Comparison of ENCODE assay signal across 8 cellular contexts in genomic region chr2:201781583-201782051, GRCh38. TPM values are rescaled to one million over a fixed set of nuclear protein-coding genes. Genes with fewer than 3 reads are reported as not detected.
DNase-seq lines count a peak whose midpoint lies in the region; ATAC-seq and TF ChIP-seq lines count a peak whose summit lies in the region.

No MANE protein-coding gene starts in this region.

- ATAC-seq in GM23338 = no peak; the same call in 2 of the 3 replicates
- ATAC-seq in thoracic aorta (ENCODE audit: insufficient number of reproducible peaks, low FRiP score, low read depth) = peak; percentile 0
- no peak for ATAC-seq in HG03108 (IDR thresholded peaks at IDR 0.05; ENCODE audit: unreplicated experiment)

- H3K36me3 ChIP-seq in GM23338 (ENCODE audit: insufficient read depth) (no peaks in the 10 kb centered on the region), SJSA1 (peaks cover 4% of the 10 kb centered on the region), thoracic aorta (no peaks in the 10 kb centered on the region)

- no peak for DNase-seq in CD14-positive monocyte (ENCODE audit: low spot score)
- peak; percentile 25 for DNase-seq in GM23338 (ENCODE audit: low spot score)
- no peak for DNase-seq in SJSA1 (ENCODE audit: low read depth in 1 of 2, low spot score in 2 of 2)
- DNase-seq in dermis blood vessel endothelial cell = peak; percentile 31
- no peak for DNase-seq in mesothelial cell of epicardium (ENCODE audit: low spot score in 2 of 2, unreplicated experiment in 2 of 2)
- no peak for DNase-seq in thoracic aorta (ENCODE audit: low spot score)
- no peak for DNase-seq in SK-N-DZ (ENCODE audit: low spot score)

- H3K9me3 Mint-ChIP-seq in CD14-positive monocyte (no peaks in the 10 kb centered on the region), GM23338 (no peaks in the 10 kb centered on the region), mesothelial cell of epicardium (no peaks in the 10 kb centered on the region)

- H3K4me1 Mint-ChIP-seq in CD14-positive monocyte = peaks cover 24% of the 10 kb centered on the region
- H3K4me1 Mint-ChIP-seq in GM23338 = peaks cover 27% of the 10 kb centered on the region
- peaks cover 36% of the 10 kb centered on the region for H3K4me1 Mint-ChIP-seq in mesothelial cell of epicardium

- intact Hi-C loops in CD14-positive monocyte (cut with micrococcal nuclease) = loop anchor here in 1 of 2 donors (10.0 kb wide), 1 partner anchor 337 kb away; no protein-coding TSS in a partner anchor

- no peaks in the 10 kb centered on the region for H3K27me3 ChIP-seq in GM23338 (ENCODE audit: insufficient read depth)
- no peaks in the 10 kb centered on the region for H3K27me3 ChIP-seq in SJSA1 (replicated peaks)
- H3K27me3 ChIP-seq in thoracic aorta (replicated peaks; ENCODE audit: insufficient read depth) = no peaks in the 10 kb centered on the region

- H3F3A ChIP-seq in GM23338 (replicated peaks; ENCODE audit: low read depth) = peaks cover 5% of the 10 kb centered on the region; the same call in 1 of the 2 replicates

- H3K79me2 ChIP-seq in GM23338 (replicated peaks; ENCODE audit: insufficient read depth) = peaks cover 37% of the 10 kb centered on the region

- H3K27me3 Mint-ChIP-seq in CD14-positive monocyte (ENCODE audit: low read depth in 3 of 3) (peaks cover 0 to 9% (median 5%) of the 10 kb centered on the region in 3 donors), GM23338 (ENCODE audit: insufficient read depth, low read depth, poor library complexity) (no peaks in the 10 kb centered on the region), mesothelial cell of epicardium (ENCODE audit: low read depth) (peaks cover 3% of the 10 kb centered on the region)

- H2AFZ ChIP-seq in GM23338 = peak overlapping the region; percentile 96

- H3K27ac ChIP-seq in GM23338 (ENCODE audit: low read depth) (peak overlapping the region; percentile 96), SJSA1 (no peak overlapping the region), thoracic aorta (peak overlapping the region; percentile 84 to 85)

- peak overlapping the region; percentile 92 to 99 (median 97) for H3K27ac Mint-ChIP-seq in CD14-positive monocyte
- H3K27ac Mint-ChIP-seq in GM23338 = peak overlapping the region; percentile 96
- H3K27ac Mint-ChIP-seq in mesothelial cell of epicardium = peak overlapping the region; percentile 95

- no peak for TF ChIP-seq CTCF in CD14-positive monocyte (IDR thresholded peaks at IDR 0.05)
- no peak for TF ChIP-seq CTCF in GM23338 (conservative IDR thresholded peaks at IDR 0.05; ENCODE audit: low read depth in 2 of 2)
- no peak for TF ChIP-seq CTCF in mesothelial cell of epicardium (IDR thresholded peaks at IDR 0.05; ENCODE audit: unreplicated experiment)
- no peak for TF ChIP-seq CTCF in thoracic aorta (IDR thresholded peaks at IDR 0.05)

- H3K4me3 ChIP-seq in GM23338 = peak overlapping the region; percentile 94
- peak overlapping the region; percentile 85 for H3K4me3 ChIP-seq in SJSA1
- peak overlapping the region; percentile 91 for H3K4me3 ChIP-seq in thoracic aorta

- no peaks in the 10 kb centered on the region for H4K20me1 ChIP-seq in GM23338 (replicated peaks; ENCODE audit: insufficient read depth)

- peak overlapping the region; percentile 95 for H3K4me2 ChIP-seq in GM23338

- no peaks in the 10 kb centered on the region for H3K9me2 ChIP-seq in GM23338 (ENCODE audit: insufficient read depth)

- H3K9me3 ChIP-seq in SJSA1 (replicated peaks) (no peaks in the 10 kb centered on the region), thoracic aorta (no peaks in the 10 kb centered on the region)

- H3K4me1 ChIP-seq in GM23338 (ENCODE audit: insufficient read depth) (peaks cover 18% of the 10 kb centered on the region), SJSA1 (replicated peaks) (peaks cover 16% of the 10 kb centered on the region), thoracic aorta (ENCODE audit: control insufficient read depth in 1 of 2, low read depth in 2 of 2) (peaks cover 6 to 31% of the 10 kb centered on the region in 2 donors)

- H3K36me3 Mint-ChIP-seq in CD14-positive monocyte (no peaks in the 10 kb centered on the region), GM23338 (ENCODE audit: low read depth) (no peaks in the 10 kb centered on the region), mesothelial cell of epicardium (no peaks in the 10 kb centered on the region)

- peak overlapping the region; percentile 96 to 98 for H3K4me3 Mint-ChIP-seq in CD14-positive monocyte
- peak overlapping the region; percentile 84 for H3K4me3 Mint-ChIP-seq in GM23338
- H3K4me3 Mint-ChIP-seq in mesothelial cell of epicardium = peak overlapping the region; percentile 92

TF ChIP-seq in GM23338, 12 proteins besides CTCF, POLR2A, EP300 and RAD21:
- TF ChIP-seq ETS1 (IDR thresholded peaks at IDR 0.05) (no peak), POLR2AphosphoS5 (IDR thresholded peaks at IDR 0.05; ENCODE audit: low read depth) (peak; percentile 40), CREB1 (CRISPR knock-in tag; IDR thresholded peaks at IDR 0.05; ENCODE audit: low read depth) (0 out of 2 replicates have a peak, but pooled peaks have one; percentile 13)

RNA-seq across cellular contexts. Expression of gene ALS2, which starts 0.9 kb away (rescaled TPM):
- polyA plus RNA-seq in CD14-positive monocyte (1 to 10 TPM; 2.6 to 3.1 TPM), GM23338 (2016; fragmentation: Nextera tagmentation; extraction: Ambion mirVana) (9.6 and 9.9 TPM in 2 replicates)
- 35.3 and 43.3 TPM in 2 replicates for total RNA-seq in GM23338 (2014; rRNA removed; shearing (Covaris generic))
- 15.8 and 28.2 TPM in 2 replicates for total RNA-seq in SJSA1 (2014; rRNA removed; shearing (Covaris generic))
- total RNA-seq in dermis blood vessel endothelial cell (33.4 and 38.1 TPM in 2 replicates), mesothelial cell of epicardium (36.1 to 40.8 TPM (median 36.5 TPM) in 3 replicates), thoracic aorta (10 to 100 TPM; 34.5 to 45.1 TPM)
- polyA plus RNA-seq in SK-N-DZ (2014; cell fraction: cytosol; rRNA removed) = 11.4 and 12.3 TPM in 2 replicates
- 14.3 and 16.6 TPM in 2 replicates for polyA plus RNA-seq in SK-N-DZ (2014; cell fraction: nucleus; rRNA removed)

RNA-seq across cellular contexts. Expression of gene CDK15, which starts 24.7 kb away (rescaled TPM):
- polyA plus RNA-seq in CD14-positive monocyte (not detected), GM23338 (2016; fragmentation: Nextera tagmentation; extraction: Ambion mirVana) (0.16 and 0.27 TPM in 2 replicates)
- not detected in 2 replicates for total RNA-seq in GM23338 (2014; rRNA removed; shearing (Covaris generic))
- 11.6 and 29.4 TPM in 2 replicates for total RNA-seq in SJSA1 (2014; rRNA removed; shearing (Covaris generic))
- total RNA-seq in dermis blood vessel endothelial cell (not detected in 2 replicates), mesothelial cell of epicardium (6.8 to 7.3 TPM (median 7.2 TPM) in 3 replicates), thoracic aorta (1 to 10 TPM; 1.5 to 8.3 TPM)
- not detected in 2 replicates for polyA plus RNA-seq in SK-N-DZ (2014; cell fraction: cytosol; rRNA removed)
- polyA plus RNA-seq in SK-N-DZ (2014; cell fraction: nucleus; rRNA removed) = not detected in 2 replicates

Comparison
In these comparisons a context has a peak if more than half of its experiments do, and no peak if none do; other contexts are left out.
1. DNase-seq: peak in GM23338 (single experiment) and dermis blood vessel endothelial cell (single experiment); none in CD14-positive monocyte (single experiment), SJSA1 (0 of 2), mesothelial cell of epicardium (0 of 2), thoracic aorta (single experiment) and SK-N-DZ (single experiment).
2. Peak in every context shown above with its lines, with median percentiles within 50 percentile points of each other: H3K27ac Mint-ChIP-seq, H3K4me3 Mint-ChIP-seq and H3K4me3 ChIP-seq.